In genomic region chr17:50094243-50094752, GRCh38 we compare ENCODE assay signal across 7 cellular contexts. TPM values are rescaled to one million over a fixed set of nuclear protein-coding genes. Genes with fewer than 3 reads are reported as not detected.
DNase-seq lines count a peak whose midpoint lies in the region; ATAC-seq, FAIRE-seq and TF ChIP-seq lines count a peak whose summit lies in the region.

No MANE protein-coding gene starts in this region.

- H3K27ac ChIP-seq in esophagus squamous epithelium (peak overlapping the region; percentile 80 to 94 (median 88)), muscle layer of duodenum (ENCODE audit: low read length) (peak overlapping the region; percentile 62)

- H3K36me3 Mint-ChIP-seq in activated T-cell treated with anti-CD3 and anti-CD28 coated beads, Interleukin-2, amount 50 U/mL, for 4 hours (ENCODE audit: insufficient read depth) = peaks cover 3% of the 10 kb centered on the region

- H3K9me3 ChIP-seq in esophagus squamous epithelium (no peaks in the 10 kb centered on the region), muscle layer of duodenum (ENCODE audit: control insufficient read depth in 1 of 2, low read length in 2 of 2) (no peaks in the 10 kb centered on the region)

- TF ChIP-seq POLR2A in GM12892 (IDR thresholded peaks at IDR 0.05; ENCODE audit: low read depth, low read length) = no peak
- TF ChIP-seq POLR2A in esophagus squamous epithelium (IDR thresholded peaks at IDR 0.05) = no peak

- H3K27me3 ChIP-seq in esophagus squamous epithelium (no peaks in the 10 kb centered on the region), muscle layer of duodenum (ENCODE audit: low read depth, low read length) (no peaks in the 10 kb centered on the region)

- FAIRE-seq in GM12892 (lab: Jason Lieb, UNC) = peak; percentile 48

- TF ChIP-seq CTCF in esophagus squamous epithelium (IDR thresholded peaks at IDR 0.05) = peak; percentile 89 to 97 (median 93)

- peaks cover 24% of the 10 kb centered on the region for H3K4me1 Mint-ChIP-seq in activated T-cell treated with anti-CD3 and anti-CD28 coated beads, Interleukin-2, amount 50 U/mL, for 4 hours (ENCODE audit: low read depth)

- H3K27me3 Mint-ChIP-seq in activated T-cell treated with anti-CD3 and anti-CD28 coated beads, Interleukin-2, amount 50 U/mL, for 4 hours (ENCODE audit: low read depth) = no peaks in the 10 kb centered on the region

- peaks cover 4 to 40% (median 8%) of the 10 kb centered on the region in 3 donors for H3K36me3 ChIP-seq in esophagus squamous epithelium
- H3K36me3 ChIP-seq in muscle layer of duodenum (ENCODE audit: control insufficient read depth in 1 of 2, insufficient read depth in 2 of 2, low read length in 2 of 2) = peaks cover 16 to 20% of the 10 kb centered on the region in 2 donors

- H3K9me3 Mint-ChIP-seq in activated T-cell treated with anti-CD3 and anti-CD28 coated beads, Interleukin-2, amount 50 U/mL, for 4 hours = no peaks in the 10 kb centered on the region

- intact Hi-C loops in esophagus squamous epithelium (cut with DNase I) = loop anchor here (2.0 kb wide), 1 partner anchor 55 kb away; no protein-coding TSS in a partner anchor

- peak overlapping the region; percentile 84 for H3K4me3 ChIP-seq in Jurkat, Clone E6-1 (ENCODE audit: low read length)
- H3K4me3 ChIP-seq in esophagus squamous epithelium (peak overlapping the region; percentile 57 to 98 (median 79)), muscle layer of duodenum (ENCODE audit: low read depth in 1 of 2, low read length in 2 of 2) (peak overlapping the region; percentile 89 to 93)

- ATAC-seq in activated T-cell treated with anti-CD3 and anti-CD28 coated beads, Interleukin-2, amount 50 U/mL, for 4 hours = peak; percentile 49 to 57

- peak overlapping the region; percentile 93 for H3K4me3 Mint-ChIP-seq in activated T-cell treated with anti-CD3 and anti-CD28 coated beads, Interleukin-2, amount 50 U/mL, for 4 hours

- DNase-seq in GM12892 (ENCODE audit: insufficient read length) (peak; percentile 64), OCI-M1 (lab: John Stamatoyannopoulos, UW) (peak; percentile 93), esophagus squamous epithelium (lab: John Stamatoyannopoulos, UW) (no peak)
- peak; percentile 81 for DNase-seq in Jurkat, Clone E6-1 (ENCODE audit: low read depth, low spot score)
- DNase-seq in activated T-cell treated with anti-CD3 and anti-CD28 coated beads, Interleukin-2, amount 50 U/mL, for 4 hours = peak; percentile 91
- peak; percentile 83 to 93 for DNase-seq in stimulated activated CD8-positive, alpha-beta memory T cell treated with anti-CD3 and anti-CD28 coated beads, Interleukin-7, amount 100 ng/mL, for 1 hour (ENCODE audit: low read depth in 2 of 2)

- 0 to 1% methylated on average over 19 to 21 of the region's 21 CpGs for WGBS in esophagus squamous epithelium, 2 donors

- H3K4me1 ChIP-seq in esophagus squamous epithelium (peaks cover 13 to 33% (median 16%) of the 10 kb centered on the region in 3 donors), muscle layer of duodenum (ENCODE audit: control insufficient read depth in 1 of 2, insufficient read depth in 2 of 2, low read length in 2 of 2) (peaks cover 0 to 17% of the 10 kb centered on the region in 2 donors)

RNA-seq across cellular contexts. Expression of gene PDK2, which starts 0.9 kb away (rescaled TPM):
- 5.2 TPM for polyA plus RNA-seq in GM12892 (2012; ENCODE audit: missing spikeins)
- polyA plus RNA-seq in Jurkat, Clone E6-1 (2012; ENCODE audit: insufficient read depth, insufficient read length) = 38.9 TPM
- total RNA-seq in activated T-cell treated with anti-CD3 and anti-CD28 coated beads, Interleukin-2, amount 50 U/mL, for 4 hours = 10 to 100 TPM in 1 of 3 donors, 1 to 10 TPM in 2; 8.8 to 11.7 (median 9.2) TPM
- 10 to 100 TPM in 3 of 4 donors, 1 to 10 TPM in 1; 5.2 to 20.2 (median 12.8) TPM for total RNA-seq in esophagus squamous epithelium

RNA-seq across cellular contexts. Expression of gene SAMD14, which starts 35.7 kb away (rescaled TPM):
- polyA plus RNA-seq in GM12892 (2012; ENCODE audit: missing spikeins) = 0.40 TPM
- polyA plus RNA-seq in Jurkat, Clone E6-1 (2012; ENCODE audit: insufficient read depth, insufficient read length) = 4.3 TPM
- under 1 TPM; 0.47 to 0.78 (median 0.52) TPM for total RNA-seq in activated T-cell treated with anti-CD3 and anti-CD28 coated beads, Interleukin-2, amount 50 U/mL, for 4 hours
- total RNA-seq in esophagus squamous epithelium = under 1 TPM in 1 of 4 donors, not detected in 3; 0.57 TPM

RNA-seq across cellular contexts. Expression of gene ITGA3, which starts 38.4 kb away (rescaled TPM):
- polyA plus RNA-seq in GM12892 (2012; ENCODE audit: missing spikeins) = 1.2 TPM
- polyA plus RNA-seq in Jurkat, Clone E6-1 (2012; ENCODE audit: insufficient read depth, insufficient read length) = 14.3 TPM
- total RNA-seq in activated T-cell treated with anti-CD3 and anti-CD28 coated beads, Interleukin-2, amount 50 U/mL, for 4 hours = 10 to 100 TPM in 1 of 3 donors, 1 to 10 TPM in 2; 9.2 to 10.2 (median 9.4) TPM
- total RNA-seq in esophagus squamous epithelium = 10 to 100 TPM; 44.4 to 86.3 (median 77.0) TPM

RNA-seq across cellular contexts. Expression of gene PPP1R9B, which starts 56.2 kb away (rescaled TPM):
- polyA plus RNA-seq in GM12892 (2012; ENCODE audit: missing spikeins) = 32.1 TPM
- polyA plus RNA-seq in Jurkat, Clone E6-1 (2012; ENCODE audit: insufficient read depth, insufficient read length) = 28.6 TPM
- 10 to 100 TPM; 70.2 to 82.2 (median 76.6) TPM for total RNA-seq in activated T-cell treated with anti-CD3 and anti-CD28 coated beads, Interleukin-2, amount 50 U/mL, for 4 hours
- total RNA-seq in esophagus squamous epithelium = 10 to 100 TPM; 24.9 to 35.9 (median 28.2) TPM

Comparison
In these comparisons a context has a peak if more than half of its experiments do, and no peak if none do; other contexts are left out.
1. RNA of gene ITGA3, which starts 38.4 kb away (total RNA-seq): 44.4 to 86.3 TPM in esophagus squamous epithelium; 9.2 to 10.2 TPM in activated T-cell treated with anti-CD3 and anti-CD28 coated beads, Interleukin-2, amount 50 U/mL, for 4 hours; every median in the first group is over 4 times any median in the second.
2. Peak in every context shown above with its lines, with median percentiles within 50 percentile points of each other: H3K4me3 ChIP-seq.